Comparison of ENCODE assay signal across 15 cellular contexts in the genomic region with DNA sequence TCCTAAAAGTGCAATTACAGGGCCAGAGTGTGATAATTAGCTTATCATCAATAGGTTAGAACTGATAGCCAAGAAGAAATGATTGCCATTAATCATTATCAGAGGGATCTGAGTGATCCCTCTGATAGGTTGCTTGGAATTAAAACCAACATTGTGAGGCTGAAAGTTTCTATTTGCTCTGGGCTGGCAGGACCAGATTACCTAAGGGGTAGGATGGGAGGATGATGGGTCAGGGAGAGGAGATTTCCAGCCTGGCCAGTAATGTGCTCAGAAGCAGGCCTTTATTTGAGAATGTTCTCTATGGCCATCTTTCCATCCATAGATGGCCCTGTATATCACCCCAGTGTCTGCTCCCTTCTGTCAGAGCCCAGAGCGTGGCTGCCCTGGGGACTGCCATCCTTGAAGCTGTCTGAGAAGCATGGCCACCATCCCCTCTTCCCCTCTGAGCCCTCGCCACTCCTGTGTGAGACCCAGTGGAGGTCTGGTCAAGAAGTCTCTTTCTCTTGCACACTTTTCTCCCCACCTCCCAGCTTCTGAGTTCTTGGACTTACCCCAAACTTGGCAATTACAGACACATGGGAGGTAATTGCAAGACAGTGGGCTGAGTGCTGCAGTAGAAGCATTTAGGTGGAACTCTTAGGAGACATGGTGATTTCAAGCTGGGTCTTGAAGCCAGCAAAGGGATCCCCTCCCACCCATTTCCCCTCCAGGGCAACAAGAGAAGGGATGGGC. TPM values are rescaled to one million over a fixed set of nuclear protein-coding genes. Genes with fewer than 3 reads are reported as not detected.
"Had no signal": no experiment of that assay in that cellular context is flagged by ENCODE, and none has a peak within 500 bp of the region (broad histone marks: within the 10 kb centered on the region; RNA-seq: fewer than 3 reads in every experiment).

No MANE protein-coding gene starts in this region.

- H3K27me3 ChIP-seq: body of pancreas, ovary, suprapubic skin had no signal

- H3K4me1 Mint-ChIP-seq: activated CD4-positive, alpha-beta T cell treated with anti-CD3 and anti-CD28 coated beads, Interleukin-2, amount 10 ng/mL, durations not matched to agents 7 days and 5 days; activated naive CD4-positive, alpha-beta T cell treated with anti-CD3 and anti-CD28 coated beads, Interleukin-2, amount 50 U/mL, for 24 hours; stimulated activated naive B cell treated with anti-CD40 and anti-IgM and Interleukin-4, amounts not matched to agents 10 μg/mL and 1 μg/mL and 100 μg/mL, for 72 hours had no signal

- H3K36me3 ChIP-seq: ovary, suprapubic skin had no signal

- H3K9me3 ChIP-seq: body of pancreas, ovary, suprapubic skin had no signal

- DNase-seq: activated CD4-positive, alpha-beta T cell treated with anti-CD3 and anti-CD28 coated beads, Interleukin-2, amount 10 ng/mL, durations not matched to agents 7 days and 5 days; activated CD4-positive, CD25-positive, alpha-beta regulatory T cell; body of pancreas; effector memory CD8-positive, alpha-beta T cell; erythroblast; mesendoderm; ovary; retina; stimulated activated naive B cell treated with anti-CD40 and anti-IgM and Interleukin-4, amounts not matched to agents 10 μg/mL and 1 μg/mL and 100 μg/mL, for 72 hours; T-helper 2 cell had no signal

- H3K36me3 Mint-ChIP-seq: stimulated activated naive B cell treated with anti-CD40 and anti-IgM and Interleukin-4, amounts not matched to agents 10 μg/mL and 1 μg/mL and 100 μg/mL, for 72 hours had no signal

- ATAC-seq: body of pancreas; effector memory CD8-positive, alpha-beta T cell; stimulated activated naive B cell treated with anti-CD40 and anti-IgM and Interleukin-4, amounts not matched to agents 10 μg/mL and 1 μg/mL and 100 μg/mL, for 72 hours had no signal

- H3K27ac ChIP-seq: ovary had no signal

- H3K27ac Mint-ChIP-seq: activated CD4-positive, alpha-beta T cell treated with anti-CD3 and anti-CD28 coated beads, Interleukin-2, amount 10 ng/mL, durations not matched to agents 7 days and 5 days; activated naive CD4-positive, alpha-beta T cell treated with anti-CD3 and anti-CD28 coated beads, Interleukin-2, amount 50 U/mL, for 24 hours; activated T-helper 2 cell treated with anti-CD3 and anti-CD28 coated beads, Interferon-gamma antibody, Interleukin-2, Interleukin-4, amounts not matched to agents 10 μg/mL and 5 μg/mL and 100 μg/mL, durations not matched to agents 14 hours and 24 hours and 36 hours; dendritic cell treated with granulocyte-macrophage colony-stimulating factor and Interleukin-4, amounts not matched to agents 40 ng/mL and 50 ng/mL, for 4 days; stimulated activated naive B cell treated with anti-CD40 and anti-IgM and Interleukin-4, amounts not matched to agents 10 μg/mL and 1 μg/mL and 100 μg/mL, for 72 hours had no signal

- H3K4me3 Mint-ChIP-seq: activated CD4-positive, alpha-beta T cell treated with anti-CD3 and anti-CD28 coated beads, Interleukin-2, amount 10 ng/mL, durations not matched to agents 7 days and 5 days; activated naive CD4-positive, alpha-beta T cell treated with anti-CD3 and anti-CD28 coated beads, Interleukin-2, amount 50 U/mL, for 24 hours; dendritic cell treated with granulocyte-macrophage colony-stimulating factor and Interleukin-4, amounts not matched to agents 40 ng/mL and 50 ng/mL, for 4 days; effector memory CD8-positive, alpha-beta T cell; stimulated activated naive B cell treated with anti-CD40 and anti-IgM and Interleukin-4, amounts not matched to agents 10 μg/mL and 1 μg/mL and 100 μg/mL, for 72 hours had no signal

- H3K4me3 ChIP-seq: body of pancreas, ovary, smooth muscle cell, suprapubic skin had no signal

- H3K9me3 Mint-ChIP-seq: activated CD4-positive, alpha-beta T cell treated with anti-CD3 and anti-CD28 coated beads, Interleukin-2, amount 10 ng/mL, durations not matched to agents 7 days and 5 days; activated naive CD4-positive, alpha-beta T cell treated with anti-CD3 and anti-CD28 coated beads, Interleukin-2, amount 50 U/mL, for 24 hours; activated T-helper 2 cell treated with anti-CD3 and anti-CD28 coated beads, Interferon-gamma antibody, Interleukin-2, Interleukin-4, amounts not matched to agents 10 μg/mL and 5 μg/mL and 100 μg/mL, durations not matched to agents 14 hours and 24 hours and 36 hours had no signal

- H3K27me3 Mint-ChIP-seq: activated CD4-positive, alpha-beta T cell treated with anti-CD3 and anti-CD28 coated beads, Interleukin-2, amount 10 ng/mL, durations not matched to agents 7 days and 5 days; activated naive CD4-positive, alpha-beta T cell treated with anti-CD3 and anti-CD28 coated beads, Interleukin-2, amount 50 U/mL, for 24 hours had no signal

RNA-seq across cellular contexts. Expression of a gene that starts 11.7 kb away (rescaled TPM):
- total RNA-seq: activated T-helper 2 cell treated with anti-CD3 and anti-CD28 coated beads, Interferon-gamma antibody, Interleukin-2, Interleukin-4, amounts not matched to agents 10 μg/mL and 5 μg/mL and 100 μg/mL, durations not matched to agents 14 hours and 24 hours and 36 hours had no signal
